Comparison of ENCODE assay signal across 17 cellular contexts in genomic region chr10:74006269-74006668, GRCh38.
"Had no signal": no experiment of that assay in that cellular context is flagged by ENCODE, and none has a peak within 500 bp of the region (broad histone marks: within the 10 kb centered on the region; RNA-seq: fewer than 3 reads in every experiment).

No MANE protein-coding gene starts in this region.

- H3K27me3 ChIP-seq: hepatocyte had no signal

- H3K36me3 Mint-ChIP-seq: natural killer cell treated with Interleukin-12 subunit alpha and Interleukin-12 subunit beta and Interleukin-15 and Interleukin-18, amount 100 ng/mL, for 72 hours had no signal

- H3K4me3 ChIP-seq: hepatocyte, thoracic aorta had no signal

- H3K27ac Mint-ChIP-seq: activated naive CD4-positive, alpha-beta T cell treated with anti-CD3 and anti-CD28 coated beads, Interleukin-2, amount 10 ng/mL, durations not matched to agents 7 days and 5 days; activated T-helper 2 cell treated with anti-CD3 and anti-CD28 coated beads, Interferon-gamma antibody, Interleukin-2, Interleukin-4, amounts not matched to agents 10 μg/mL and 5 μg/mL and 100 μg/mL, durations not matched to agents 14 hours and 24 hours and 36 hours; natural killer cell treated with Interleukin-12 subunit alpha and Interleukin-12 subunit beta and Interleukin-15 and Interleukin-18, amount 100 ng/mL, for 72 hours; progenitor cell of endocrine pancreas; stimulated activated naive CD8-positive, alpha-beta T cell treated with anti-CD3 and anti-CD28 coated beads, Interleukin-15, amount 100 ng/mL, for 72 hours; T-helper 2 cell treated with Interferon-gamma antibody and Interleukin-4, amounts not matched to agents 5 μg/mL and 100 μg/mL, for 36 hours had no signal

- H3K27ac ChIP-seq: hepatocyte had no signal

- H3K9me3 ChIP-seq: thoracic aorta had no signal

- H3K4me3 Mint-ChIP-seq: activated naive CD4-positive, alpha-beta T cell treated with anti-CD3 and anti-CD28 coated beads, Interleukin-2, amount 10 ng/mL, durations not matched to agents 7 days and 5 days; endodermal cell; natural killer cell treated with Interleukin-12 subunit alpha and Interleukin-12 subunit beta and Interleukin-15 and Interleukin-18, amount 100 ng/mL, for 72 hours; stimulated activated naive CD8-positive, alpha-beta T cell treated with anti-CD3 and anti-CD28 coated beads, Interleukin-15, amount 100 ng/mL, for 72 hours; T-helper 2 cell treated with Interferon-gamma antibody and Interleukin-4, amounts not matched to agents 5 μg/mL and 100 μg/mL, for 36 hours had no signal

- ATAC-seq: natural killer cell treated with Interleukin-12 subunit alpha and Interleukin-12 subunit beta and Interleukin-15 and Interleukin-18, amount 100 ng/mL, for 72 hours; sciatic nerve; stimulated activated naive CD8-positive, alpha-beta T cell treated with anti-CD3 and anti-CD28 coated beads, Interleukin-15, amount 100 ng/mL, for 72 hours had no signal

- DNase-seq: activated CD4-positive, alpha-beta T cell treated with anti-CD3 and anti-CD28 coated beads, Interleukin-2, amount 50 U/mL, for 1 hour; activated CD4-positive, CD25-positive, alpha-beta regulatory T cell; activated naive CD4-positive, alpha-beta T cell treated with anti-CD3 and anti-CD28 coated beads, Interleukin-2, amount 10 ng/mL, durations not matched to agents 7 days and 5 days; activated T-cell treated with anti-CD3 and anti-CD28 coated beads for 4 hours; endodermal cell; mesendoderm; occipital lobe; stimulated activated CD4-positive, alpha-beta T cell treated with anti-CD3 and anti-CD28 coated beads, Interleukin-1b, Interleukin-23, amount 100 ng/mL, for 48 hours; stimulated activated naive CD8-positive, alpha-beta T cell treated with anti-CD3 and anti-CD28 coated beads, Interleukin-15, amount 100 ng/mL, for 72 hours; SW 1271 had no signal

- H3K9me3 Mint-ChIP-seq: activated naive CD4-positive, alpha-beta T cell treated with anti-CD3 and anti-CD28 coated beads, Interleukin-2, amount 10 ng/mL, durations not matched to agents 7 days and 5 days; activated T-helper 2 cell treated with anti-CD3 and anti-CD28 coated beads, Interferon-gamma antibody, Interleukin-2, Interleukin-4, amounts not matched to agents 10 μg/mL and 5 μg/mL and 100 μg/mL, durations not matched to agents 14 hours and 24 hours and 36 hours; endodermal cell; natural killer cell treated with Interleukin-12 subunit alpha and Interleukin-12 subunit beta and Interleukin-15 and Interleukin-18, amount 100 ng/mL, for 72 hours; stimulated activated naive CD8-positive, alpha-beta T cell treated with anti-CD3 and anti-CD28 coated beads, Interleukin-15, amount 100 ng/mL, for 72 hours; T-helper 2 cell treated with Interferon-gamma antibody and Interleukin-4, amounts not matched to agents 5 μg/mL and 100 μg/mL, for 36 hours had no signal

- H3K27me3 Mint-ChIP-seq: activated naive CD4-positive, alpha-beta T cell treated with anti-CD3 and anti-CD28 coated beads, Interleukin-2, amount 10 ng/mL, durations not matched to agents 7 days and 5 days; natural killer cell treated with Interleukin-12 subunit alpha and Interleukin-12 subunit beta and Interleukin-15 and Interleukin-18, amount 100 ng/mL, for 72 hours; progenitor cell of endocrine pancreas; stimulated activated naive CD8-positive, alpha-beta T cell treated with anti-CD3 and anti-CD28 coated beads, Interleukin-15, amount 100 ng/mL, for 72 hours had no signal

- H3K36me3 ChIP-seq: thoracic aorta had no signal
